ENCODE assay signal across 37 cellular contexts in the genomic region with DNA sequence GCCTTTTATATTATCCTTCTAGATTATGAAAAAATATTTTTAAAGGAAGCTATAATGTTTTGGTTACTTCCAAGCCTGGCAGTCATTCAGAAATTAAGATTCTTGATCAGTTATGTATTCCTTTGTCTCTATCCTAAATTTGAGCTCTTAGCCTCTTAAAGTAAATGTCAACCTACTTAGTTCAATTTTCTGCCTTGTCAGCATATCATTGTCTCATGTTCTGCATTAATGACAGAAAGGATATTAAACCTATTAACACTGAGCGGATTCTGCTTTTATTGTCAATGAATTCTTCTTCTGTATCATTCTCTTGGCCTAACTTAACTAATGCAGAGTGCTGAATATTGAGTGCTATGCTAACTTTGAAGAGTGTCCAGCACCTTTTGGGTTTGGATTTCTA.
"Had no signal": no experiment of that assay in that cellular context is flagged by ENCODE, and none has a peak within 500 bp of the region (broad histone marks: within the 10 kb centered on the region; RNA-seq: fewer than 3 reads in every experiment).

No MANE protein-coding gene starts in this region.

- ATAC-seq: activated CD4-positive, alpha-beta T cell treated with anti-CD3 and anti-CD28 coated beads for 36 hours; activated CD8-positive, alpha-beta memory T cell treated with anti-CD3 and anti-CD28 coated beads, Interleukin-2, amount 10 ng/mL, durations not matched to agents 7 days and 5 days; activated CD8-positive, alpha-beta T cell treated with anti-CD3 and anti-CD28 coated beads, Interleukin-2, amount 10 ng/mL, durations not matched to agents 7 days and 5 days; activated naive CD8-positive, alpha-beta T cell treated with anti-CD3 and anti-CD28 coated beads, Interleukin-2, amount 50 U/mL, for 24 hours; body of pancreas; effector memory CD8-positive, alpha-beta T cell; foreskin keratinocyte; gastrocnemius medialis; T-helper 17 cell had no signal

- H3K36me3 ChIP-seq: colonic mucosa had no signal

- H3K4me1 ChIP-seq: colonic mucosa, gastrocnemius medialis had no signal

- H3K27ac ChIP-seq: body of pancreas, cardiac muscle cell, colonic mucosa, esophagus muscularis mucosa, foreskin keratinocyte, gastrocnemius medialis, WERI-Rb-1 had no signal

- H3K27ac Mint-ChIP-seq: activated CD4-positive, alpha-beta memory T cell treated with anti-CD3 and anti-CD28 coated beads for 36 hours; activated CD4-positive, alpha-beta T cell treated with anti-CD3 and anti-CD28 coated beads for 36 hours; activated CD4-positive, alpha-beta T cell treated with anti-CD3 and anti-CD28 coated beads, Interleukin-2, amount 10 ng/mL, durations not matched to agents 24 days and 14 days; activated CD8-positive, alpha-beta memory T cell treated with anti-CD3 and anti-CD28 coated beads, Interleukin-2, amount 10 ng/mL, durations not matched to agents 7 days and 5 days; activated CD8-positive, alpha-beta T cell treated with anti-CD3 and anti-CD28 coated beads, Interleukin-2, amount 10 ng/mL, durations not matched to agents 7 days and 5 days; activated naive CD4-positive, alpha-beta T cell treated with anti-CD3 and anti-CD28 coated beads for 36 hours; activated naive CD4-positive, alpha-beta T cell treated with anti-CD3 and anti-CD28 coated beads, Interleukin-2, amount 50 U/mL, for 24 hours; activated naive CD8-positive, alpha-beta T cell treated with anti-CD3 and anti-CD28 coated beads for 36 hours; activated naive CD8-positive, alpha-beta T cell treated with anti-CD3 and anti-CD28 coated beads, Interleukin-2, amount 50 U/mL, for 24 hours; activated T-helper 1 cell treated with anti-CD3 and anti-CD28 coated beads, Interleukin-12 subunit alpha, Interleukin-12 subunit beta, Interleukin-2, Interleukin-4 antibody, amounts not matched to agents 30 ng/mL and 10 ng/mL and 1 ng/mL, durations not matched to agents 14 hours and 24 hours and 36 hours; activated T-helper 2 cell treated with anti-CD3 and anti-CD28 coated beads, Interferon-gamma antibody, Interleukin-2, Interleukin-4, amounts not matched to agents 10 μg/mL and 5 μg/mL and 100 μg/mL, durations not matched to agents 14 hours and 24 hours and 36 hours; T-helper 17 cell; T-helper 2 cell treated with Interferon-gamma antibody and Interleukin-4, amounts not matched to agents 5 μg/mL and 100 μg/mL, for 36 hours had no signal

- H3K27me3 ChIP-seq: adrenal gland, body of pancreas, cardiac muscle cell, colonic mucosa, dorsolateral prefrontal cortex, esophagus muscularis mucosa, foreskin keratinocyte, gastrocnemius medialis had no signal

- DNase-seq: activated CD4-positive, alpha-beta memory T cell treated with anti-CD3 and anti-CD28 coated beads for 36 hours; activated CD4-positive, alpha-beta T cell treated with anti-CD3 and anti-CD28 coated beads for 36 hours; activated CD4-positive, alpha-beta T cell treated with anti-CD3 and anti-CD28 coated beads, Interleukin-2, amount 10 ng/mL, durations not matched to agents 24 days and 14 days; activated CD4-positive, CD25-positive, alpha-beta regulatory T cell; activated CD4-positive, CD25-positive, alpha-beta regulatory T cell treated with anti-CD3 and anti-CD28 coated beads, Interleukin-2, amount 50 U/mL, for 72 hours; activated CD8-positive, alpha-beta memory T cell treated with anti-CD3 and anti-CD28 coated beads, Interleukin-2, amount 10 ng/mL, durations not matched to agents 7 days and 5 days; activated CD8-positive, alpha-beta memory T cell treated with anti-CD3 and anti-CD28 coated beads, Interleukin-2, amount 50 U/mL, for 4 hours; activated CD8-positive, alpha-beta T cell treated with anti-CD3 and anti-CD28 coated beads, Interleukin-2, amount 10 ng/mL, durations not matched to agents 7 days and 5 days; activated effector memory CD4-positive, alpha-beta T cell treated with anti-CD3 and anti-CD28 coated beads, Interleukin-2, amount 50 U/mL, for 16 hours; activated naive CD4-positive, alpha-beta T cell treated with anti-CD3 and anti-CD28 coated beads for 36 hours; activated naive CD8-positive, alpha-beta T cell treated with anti-CD3 and anti-CD28 coated beads for 36 hours; activated naive CD8-positive, alpha-beta T cell treated with anti-CD3 and anti-CD28 coated beads, Interleukin-2, amount 50 U/mL, for 24 hours; activated T-cell treated with anti-CD3 and anti-CD28 coated beads, Interleukin-2, amount 50 U/mL, for 1 hour; activated T-cell treated with anti-CD3 and anti-CD28 coated beads, Interleukin-2, amount 50 U/mL, for 48 hours; adrenal gland; amygdala; aorta; body of pancreas; central memory CD4-positive, alpha-beta T cell; cerebellar nuclear complex; colonic mucosa; dorsolateral prefrontal cortex; effector memory CD8-positive, alpha-beta T cell; erythroblast; foreskin keratinocyte; gastrocnemius medialis; glutamatergic neuron; T-helper 1 cell; T-helper 17 cell; T1000; WERI-Rb-1 had no signal

- H3K4me3 Mint-ChIP-seq: activated CD4-positive, alpha-beta memory T cell treated with anti-CD3 and anti-CD28 coated beads for 36 hours; activated CD4-positive, alpha-beta T cell treated with anti-CD3 and anti-CD28 coated beads for 36 hours; activated CD4-positive, alpha-beta T cell treated with anti-CD3 and anti-CD28 coated beads, Interleukin-2, amount 10 ng/mL, durations not matched to agents 24 days and 14 days; activated CD8-positive, alpha-beta memory T cell treated with anti-CD3 and anti-CD28 coated beads, Interleukin-2, amount 10 ng/mL, durations not matched to agents 7 days and 5 days; activated CD8-positive, alpha-beta T cell treated with anti-CD3 and anti-CD28 coated beads, Interleukin-2, amount 10 ng/mL, durations not matched to agents 7 days and 5 days; activated naive CD4-positive, alpha-beta T cell treated with anti-CD3 and anti-CD28 coated beads for 36 hours; activated naive CD4-positive, alpha-beta T cell treated with anti-CD3 and anti-CD28 coated beads, Interleukin-2, amount 50 U/mL, for 24 hours; activated naive CD8-positive, alpha-beta T cell treated with anti-CD3 and anti-CD28 coated beads for 36 hours; activated naive CD8-positive, alpha-beta T cell treated with anti-CD3 and anti-CD28 coated beads, Interleukin-2, amount 50 U/mL, for 24 hours; activated T-helper 1 cell treated with anti-CD3 and anti-CD28 coated beads, Interleukin-12 subunit alpha, Interleukin-12 subunit beta, Interleukin-2, Interleukin-4 antibody, amounts not matched to agents 30 ng/mL and 10 ng/mL and 1 ng/mL, durations not matched to agents 14 hours and 24 hours and 36 hours; effector memory CD8-positive, alpha-beta T cell; T-helper 17 cell; T-helper 2 cell treated with Interferon-gamma antibody and Interleukin-4, amounts not matched to agents 5 μg/mL and 100 μg/mL, for 36 hours had no signal

- H3K4me3 ChIP-seq: adrenal gland, body of pancreas, cardiac muscle cell, colonic mucosa, dorsolateral prefrontal cortex, esophagus muscularis mucosa, gastrocnemius medialis had no signal

- H3K9me3 ChIP-seq: adrenal gland, body of pancreas, colonic mucosa, esophagus muscularis mucosa, gastrocnemius medialis had no signal

- H3K27me3 Mint-ChIP-seq: activated CD4-positive, alpha-beta memory T cell treated with anti-CD3 and anti-CD28 coated beads for 36 hours; activated CD4-positive, alpha-beta T cell treated with anti-CD3 and anti-CD28 coated beads for 36 hours; activated CD4-positive, alpha-beta T cell treated with anti-CD3 and anti-CD28 coated beads, Interleukin-2, amount 10 ng/mL, durations not matched to agents 24 days and 14 days; activated CD8-positive, alpha-beta memory T cell treated with anti-CD3 and anti-CD28 coated beads, Interleukin-2, amount 10 ng/mL, durations not matched to agents 7 days and 5 days; activated naive CD4-positive, alpha-beta T cell treated with anti-CD3 and anti-CD28 coated beads, Interleukin-2, amount 50 U/mL, for 24 hours; activated naive CD8-positive, alpha-beta T cell treated with anti-CD3 and anti-CD28 coated beads for 36 hours; activated naive CD8-positive, alpha-beta T cell treated with anti-CD3 and anti-CD28 coated beads, Interleukin-2, amount 50 U/mL, for 24 hours; effector memory CD8-positive, alpha-beta T cell; T-helper 17 cell had no signal

- H3K9me3 Mint-ChIP-seq: activated CD4-positive, alpha-beta memory T cell treated with anti-CD3 and anti-CD28 coated beads for 36 hours; activated CD4-positive, alpha-beta T cell treated with anti-CD3 and anti-CD28 coated beads, Interleukin-2, amount 10 ng/mL, durations not matched to agents 24 days and 14 days; activated naive CD4-positive, alpha-beta T cell treated with anti-CD3 and anti-CD28 coated beads for 36 hours; activated naive CD4-positive, alpha-beta T cell treated with anti-CD3 and anti-CD28 coated beads, Interleukin-2, amount 50 U/mL, for 24 hours; activated naive CD8-positive, alpha-beta T cell treated with anti-CD3 and anti-CD28 coated beads for 36 hours; activated naive CD8-positive, alpha-beta T cell treated with anti-CD3 and anti-CD28 coated beads, Interleukin-2, amount 50 U/mL, for 24 hours; activated T-helper 1 cell treated with anti-CD3 and anti-CD28 coated beads, Interleukin-12 subunit alpha, Interleukin-12 subunit beta, Interleukin-2, Interleukin-4 antibody, amounts not matched to agents 30 ng/mL and 10 ng/mL and 1 ng/mL, durations not matched to agents 14 hours and 24 hours and 36 hours; activated T-helper 2 cell treated with anti-CD3 and anti-CD28 coated beads, Interferon-gamma antibody, Interleukin-2, Interleukin-4, amounts not matched to agents 10 μg/mL and 5 μg/mL and 100 μg/mL, durations not matched to agents 14 hours and 24 hours and 36 hours; effector memory CD8-positive, alpha-beta T cell; T-helper 2 cell treated with Interferon-gamma antibody and Interleukin-4, amounts not matched to agents 5 μg/mL and 100 μg/mL, for 36 hours had no signal
